In genomic region chr5:2166979-2167377, GRCh38 we compare ENCODE assay signal across 1 cellular context.
TF ChIP-seq lines count a peak whose summit lies in the region.

No MANE protein-coding gene starts in this region.

TF ChIP-seq in HepG2, 621 proteins besides CTCF, POLR2A, EP300 and RAD21 (continued from another document):
- no peak for TF ChIP-seq ZBTB37 (CRISPR knock-in tag; IDR thresholded peaks at IDR 0.05)
- TF ChIP-seq EED (CRISPR knock-in tag; IDR thresholded peaks at IDR 0.05): no peak
- TF ChIP-seq ZNF234 (CRISPR knock-in tag; conservative IDR thresholded peaks at IDR 0.05): no peak
- no peak for TF ChIP-seq MBD4 (IDR thresholded peaks at IDR 0.05; ENCODE audit: borderline replicate concordance, low read length)
- TF ChIP-seq ZNF407 (CRISPR knock-in tag; IDR thresholded peaks at IDR 0.05; ENCODE audit: not compliant biosample characterization): no peak
- no peak for TF ChIP-seq RARA (CRISPR knock-in tag; IDR thresholded peaks at IDR 0.05)
